In genomic region chr12:121580959-121581680, GRCh38 we compare ENCODE assay signal across 8 cellular contexts. TPM values are rescaled to one million over a fixed set of nuclear protein-coding genes. Genes with fewer than 3 reads are reported as not detected.
DNase-seq lines count a peak whose midpoint lies in the region; ATAC-seq and TF ChIP-seq lines count a peak whose summit lies in the region.

KDM2B (minus strand) TSS chr12:121581023; CDS start chr12:121580911, 112 bp downstream.

- peak within 1 kb of the TSS; percentile 94 for H3K9ac ChIP-seq in IMR-90 (ENCODE audit: low read depth, low read length)

- H3K27me3 Mint-ChIP-seq in activated CD4-positive, alpha-beta T cell treated with anti-CD3 and anti-CD28 coated beads, Interleukin-2, amount 10 ng/mL, durations not matched to agents 24 days and 14 days: no peaks in the 10 kb centered on the region

- H2BK5ac ChIP-seq in IMR-90 (ENCODE audit: low read depth, low read length, poor library complexity, severe bottlenecking): peak within 1 kb of the TSS; percentile 91

- H2BK15ac ChIP-seq in IMR-90 (ENCODE audit: low read depth, low read length): peak within 1 kb of the TSS; percentile 46; the same call in 1 of the 3 replicates

- peak within 1 kb of the TSS; percentile 49 to 86 for H4K8ac ChIP-seq in IMR-90 (ENCODE audit: low read depth in 2 of 2, low read length in 2 of 2)

- H3K23ac ChIP-seq in IMR-90 (ENCODE audit: low read depth, low read length): peak within 1 kb of the TSS; percentile 87

- ATAC-seq in IMR-90 (ENCODE audit: low read depth): peak; percentile 14
- no peak for ATAC-seq in thoracic aorta (ENCODE audit: insufficient number of reproducible peaks, low FRiP score, low read depth)
- no peak for ATAC-seq in GM21825 (IDR thresholded peaks at IDR 0.05; ENCODE audit: unreplicated experiment)

- peak within 1 kb of the TSS; percentile 81 for H2AFZ ChIP-seq in IMR-90 (replicated peaks; ENCODE audit: low read length, poor library complexity)

- peak within 1 kb of the TSS; percentile 58 for H2BK120ac ChIP-seq in IMR-90 (ENCODE audit: low read depth, low read length)

- peak within 1 kb of the TSS; percentile 5; the same call in 1 of the 2 replicates for H2BK20ac ChIP-seq in IMR-90 (ENCODE audit: low read depth, low read length)

- H3K36me3 ChIP-seq in IMR-90 (ENCODE audit: control insufficient read depth, insufficient read depth, low read length) (no peaks in the 10 kb centered on the region), mesodermal cell (ENCODE audit: control insufficient read depth, insufficient read depth, low read length) (peaks cover under 1% of the 10 kb centered on the region), thoracic aorta (no peaks in the 10 kb centered on the region)

- DNase-seq in CD1c-positive myeloid dendritic cell (ENCODE audit: extremely low spot score) (peak; percentile 15), IMR-90 (peak; percentile 67), epithelial cell of esophagus (ENCODE audit: low read depth) (no peak), thoracic aorta (ENCODE audit: low spot score) (no peak), COR-L47 (lab: John Stamatoyannopoulos, UW) (no peak)
- DNase-seq in activated CD4-positive, alpha-beta T cell treated with anti-CD3 and anti-CD28 coated beads, Interleukin-2, amount 10 ng/mL, durations not matched to agents 24 days and 14 days: peak; percentile 81

- no peaks in the 10 kb centered on the region for H3K9me3 ChIP-seq in IMR-90 (ENCODE audit: control insufficient read depth, insufficient read depth, low read length)
- H3K9me3 ChIP-seq in mesodermal cell (ENCODE audit: control insufficient read depth, low read length): no peaks in the 10 kb centered on the region
- H3K9me3 ChIP-seq in thoracic aorta: no peaks in the 10 kb centered on the region

- peak within 1 kb of the TSS; percentile 99 for H3K4me3 Mint-ChIP-seq in activated CD4-positive, alpha-beta T cell treated with anti-CD3 and anti-CD28 coated beads, Interleukin-2, amount 10 ng/mL, durations not matched to agents 24 days and 14 days

- H3K4ac ChIP-seq in IMR-90 (ENCODE audit: low read depth, low read length): peak within 1 kb of the TSS; percentile 80

- H3K9me3 Mint-ChIP-seq in activated CD4-positive, alpha-beta T cell treated with anti-CD3 and anti-CD28 coated beads, Interleukin-2, amount 10 ng/mL, durations not matched to agents 24 days and 14 days: no peaks in the 10 kb centered on the region

- peak within 1 kb of the TSS; percentile 73 for H2AK5ac ChIP-seq in IMR-90 (ENCODE audit: low read depth, low read length)

- H3K27ac Mint-ChIP-seq in activated CD4-positive, alpha-beta T cell treated with anti-CD3 and anti-CD28 coated beads, Interleukin-2, amount 10 ng/mL, durations not matched to agents 24 days and 14 days: peak within 1 kb of the TSS; percentile 99

- BruUV-seq in IMR-90 (replicated peaks; lab: Mats Ljungman, UMichigan): no TSS peak

- TF ChIP-seq CTCF in IMR-90 (conservative IDR thresholded peaks at IDR 0.05; ENCODE audit: low read depth, low read length) (0 out of 2 replicates have a peak, but pooled peaks have one; percentile 2), epithelial cell of esophagus (IDR thresholded peaks at IDR 0.05; ENCODE audit: insufficient read depth, low read depth, low read length, missing control alignments) (no peak), thoracic aorta (IDR thresholded peaks at IDR 0.05) (no peak)

- H4K91ac ChIP-seq in IMR-90 (ENCODE audit: insufficient read depth, low read depth, low read length): peak within 1 kb of the TSS; percentile 83

- peak within 1 kb of the TSS; percentile 64 for H3K4me3 ChIP-seq in IMR-90 (ENCODE audit: insufficient read depth, low read depth, low read length)
- H3K4me3 ChIP-seq in epithelial cell of esophagus (ENCODE audit: low read length): peak within 1 kb of the TSS; percentile 58
- H3K4me3 ChIP-seq in mesodermal cell (ENCODE audit: extremely low read depth, insufficient read depth, low read length, poor library complexity, severe bottlenecking): peak within 1 kb of the TSS; percentile 70
- H3K4me3 ChIP-seq in thoracic aorta: peak within 1 kb of the TSS; percentile 84

- peaks cover 43% of the 10 kb centered on the region for H3K4me1 Mint-ChIP-seq in activated CD4-positive, alpha-beta T cell treated with anti-CD3 and anti-CD28 coated beads, Interleukin-2, amount 10 ng/mL, durations not matched to agents 24 days and 14 days

- peaks cover 2% of the 10 kb centered on the region for H3K36me3 Mint-ChIP-seq in activated CD4-positive, alpha-beta T cell treated with anti-CD3 and anti-CD28 coated beads, Interleukin-2, amount 10 ng/mL, durations not matched to agents 24 days and 14 days (ENCODE audit: low read depth)

- dilution Hi-C loops in IMR-90 (cut with HindIII; ENCODE audit: low sequenced_read_pairs, unreplicated experiment): no loop called here

- no peaks in the 10 kb centered on the region for H4K20me1 ChIP-seq in IMR-90 (ENCODE audit: insufficient read depth, low read length)

- intact Hi-C loops in IMR-90 (cut with micrococcal nuclease): loop anchor here (5.0 kb wide), 1 partner anchor 46 kb away; the partner anchor contains the start of gene ORAI1
- intact Hi-C loops in activated CD4-positive, alpha-beta T cell treated with anti-CD3 and anti-CD28 coated beads, Interleukin-2, amount 10 ng/mL, durations not matched to agents 24 days and 14 days (cut with micrococcal nuclease): loop anchor here (1.0 to 2.0 kb wide), 3 partner anchors 9 to 46 kb away; no protein-coding TSS in a partner anchor

- peaks cover 5% of the 10 kb centered on the region; the same call in 1 of the 2 replicates for H3K9me1 ChIP-seq in IMR-90 (ENCODE audit: insufficient read depth, low read length)

- peak within 1 kb of the TSS; percentile 87 for H3K56ac ChIP-seq in IMR-90 (ENCODE audit: extremely low read depth, insufficient read depth, low read length)

- peak within 1 kb of the TSS; percentile 85 for H3K18ac ChIP-seq in IMR-90 (ENCODE audit: low read depth, low read length)

- POLR2A ChIA-PET in IMR-90 (lab: Charles Lee; ENCODE audit: unreplicated experiment): interaction anchor here (0.7 kb wide), 1 partner anchor 1404 kb away, joined by 4 read pairs; no protein-coding TSS in a partner anchor

- WGBS in IMR-90 (ENCODE audit: extremely low coverage in 2 of 2, insufficient read length in 1 of 2), 2 experiments: 10% methylated on average over 15 of the region's 23 CpGs; no CpG with 5 or more reads in 1 of the 2 experiments
- WGBS in mesodermal cell (ENCODE audit: insufficient coverage in 2 of 2), 2 experiments: 1% methylated on average over 19 to 21 of the region's 23 CpGs

- TF ChIP-seq RAD21 in IMR-90 (IDR thresholded peaks at IDR 0.05; ENCODE audit: low read length): no peak

- H3K14ac ChIP-seq in IMR-90 (replicated peaks; ENCODE audit: low read depth, low read length): peak within 1 kb of the TSS; percentile 70

- H3K27me3 ChIP-seq in IMR-90 (ENCODE audit: control insufficient read depth, insufficient read depth, low read length) (no peaks in the 10 kb centered on the region), thoracic aorta (replicated peaks; ENCODE audit: insufficient read depth) (no peaks in the 10 kb centered on the region)

- H2AK9ac ChIP-seq in IMR-90 (replicated peaks; ENCODE audit: low read depth, low read length, poor library complexity): peak within 1 kb of the TSS; percentile 18

- peak within 1 kb of the TSS; percentile 92 for H3K4me2 ChIP-seq in IMR-90 (ENCODE audit: low read depth, low read length)

- H4K5ac ChIP-seq in IMR-90 (ENCODE audit: low read depth, low read length): peak within 1 kb of the TSS; percentile 13; the same call in 1 of the 2 replicates

- in situ Hi-C loops in IMR-90 (cut with MboI; ENCODE audit: low sequenced_read_pairs): no loop called here

- H3K4me1 ChIP-seq in IMR-90 (ENCODE audit: control insufficient read depth, insufficient read depth, low read length) (peaks cover 24% of the 10 kb centered on the region), mesodermal cell (ENCODE audit: control insufficient read depth, insufficient read depth, low read length, poor library complexity, severe bottlenecking) (peaks cover 30% of the 10 kb centered on the region), thoracic aorta (ENCODE audit: control insufficient read depth in 1 of 2, low read depth in 2 of 2) (peaks cover 30 to 55% of the 10 kb centered on the region in 2 donors)

- CTCF ChIA-PET in IMR-90 (lab: Yijun Ruan, JAX): interaction anchor here (1.2 kb wide), 1 partner anchor 87 kb away, joined by 3 read pairs; no protein-coding TSS in a partner anchor

- peak within 1 kb of the TSS; percentile 91 for H3K27ac ChIP-seq in IMR-90 (ENCODE audit: insufficient read depth, low read length)
- H3K27ac ChIP-seq in mesodermal cell (ENCODE audit: low read depth, low read length, severe bottlenecking): peak within 1 kb of the TSS; percentile 95
- peak within 1 kb of the TSS; percentile 66 to 78 for H3K27ac ChIP-seq in thoracic aorta

- peaks cover 17 to 42% of the 10 kb centered on the region in 2 experiments; a peak in 3 of 4 replicates for H3K79me1 ChIP-seq in IMR-90 (ENCODE audit: low read depth in 1 of 2, low read length in 2 of 2)

- TF ChIP-seq POLR2A in IMR-90 (IDR thresholded peaks at IDR 0.05; ENCODE audit: low read depth, low read length): no peak

TF ChIP-seq in IMR-90, 13 proteins besides CTCF, POLR2A, EP300 and RAD21:
- no peak for TF ChIP-seq MAFK (IDR thresholded peaks at IDR 0.05; ENCODE audit: low read depth, low read length)
- TF ChIP-seq MXI1 (IDR thresholded peaks at IDR 0.05; ENCODE audit: borderline replicate concordance, low read depth, low read length): no peak
- TF ChIP-seq NFE2L2 (IDR thresholded peaks at IDR 0.05; ENCODE audit: low read depth, low read length): no peak
- no peak for TF ChIP-seq SMC3 (IDR thresholded peaks at IDR 0.05; ENCODE audit: low read depth, low read length)
- TF ChIP-seq ELK1 (IDR thresholded peaks at IDR 0.05; ENCODE audit: borderline replicate concordance, low read depth, low read length): no peak

RNA-seq across cellular contexts. Expression of gene KDM2B, which starts in this region (rescaled TPM):
- total RNA-seq in IMR-90 (2012; rRNA removed) (21.1 and 24.2 TPM in 2 replicates), thoracic aorta (10 to 100 TPM; 15.0 to 22.5 TPM)
- 22.6 and 30.7 TPM in 2 replicates for polyA plus RNA-seq in IMR-90 (2012; rRNA removed)
- 19.7 and 20.6 TPM in 2 replicates for polyA plus RNA-seq in IMR-90 (2012; cell fraction: cytosol; rRNA removed)
- 51.3 and 95.2 TPM in 2 replicates for polyA plus RNA-seq in IMR-90 (2012; cell fraction: nucleus; rRNA removed; ENCODE audit: low replicate concordance)
- 60.7 and 62.9 TPM in 2 replicates for total RNA-seq in activated CD4-positive, alpha-beta T cell treated with anti-CD3 and anti-CD28 coated beads, Interleukin-2, amount 10 ng/mL, durations not matched to agents 24 days and 14 days
- polyA plus RNA-seq in mesodermal cell (2013, experiment 1 of 2): 52.8 TPM
- 50.4 TPM for polyA plus RNA-seq in mesodermal cell (2013, experiment 2 of 2)

Comparison
In these comparisons a context has a peak if more than half of its experiments do, and no peak if none do; other contexts are left out.
1. DNase-seq: peak in CD1c-positive myeloid dendritic cell (single experiment), IMR-90 (single experiment) and activated CD4-positive, alpha-beta T cell treated with anti-CD3 and anti-CD28 coated beads, Interleukin-2, amount 10 ng/mL, durations not matched to agents 24 days and 14 days (single experiment); none in epithelial cell of esophagus (single experiment), thoracic aorta (single experiment) and COR-L47 (single experiment).
2. Peak in every context shown above with its lines, with median percentiles within 50 percentile points of each other: H3K27ac ChIP-seq and H3K4me3 ChIP-seq.